In genomic region chr12:30482650-30483049, GRCh38 we compare ENCODE assay signal across 27 cellular contexts.
"Had no signal": no experiment of that assay in that cellular context is flagged by ENCODE, and none has a peak within 500 bp of the region (broad histone marks: within the 10 kb centered on the region; RNA-seq: fewer than 3 reads in every experiment).

No MANE protein-coding gene starts in this region.

- ATAC-seq: stimulated activated effector memory CD8-positive, alpha-beta T cell treated with anti-CD3 and anti-CD28 coated beads, Interleukin-12 subunit alpha, Interleukin-12 subunit beta, amount 100 ng/mL, for 72 hours; stimulated activated memory B cell treated with anti-CD40 and anti-IgM and Interleukin-4, amounts not matched to agents 10 μg/mL and 1 μg/mL and 100 μg/mL, for 72 hours; stimulated activated naive B cell treated with anti-CD40 and anti-IgM and Interleukin-4, amounts not matched to agents 10 μg/mL and 1 μg/mL and 100 μg/mL, for 72 hours; stimulated activated naive CD8-positive, alpha-beta T cell treated with anti-CD3 and anti-CD28 coated beads, Interleukin-15, amount 100 ng/mL, for 72 hours; stimulated activated naive CD8-positive, alpha-beta T cell treated with anti-CD3 and anti-CD28 coated beads, Interleukin-15, Interleukin-2, amounts not matched to agents 100 U/mL and 50 U/mL, for 24 hours; upper lobe of right lung had no signal

- H3K9me3 ChIP-seq: stomach, suprapubic skin, testis, thoracic aorta, thyroid gland, tibial artery, tibial nerve, transverse colon, upper lobe of left lung, upper lobe of right lung, uterus, vagina had no signal

- H3K4me1 ChIP-seq: stomach, suprapubic skin, testis, thyroid gland, tibial artery, tibial nerve, transverse colon, upper lobe of left lung, upper lobe of right lung, uterus, vagina had no signal

- H3K27me3 ChIP-seq: stomach, testis, thyroid gland, tibial artery, tibial nerve, transverse colon, upper lobe of left lung, upper lobe of right lung, uterus, vagina had no signal

- FAIRE-seq: urothelium cell line had no signal

- H3K36me3 ChIP-seq: stomach, suprapubic skin, thoracic aorta, thyroid gland, tibial artery, tibial nerve, transverse colon, upper lobe of left lung, upper lobe of right lung, uterus, vagina had no signal

- H3K4me3 ChIP-seq: stomach, suprapubic skin, testis, thoracic aorta, thyroid gland, tibial artery, tibial nerve, transverse colon, upper lobe of left lung, upper lobe of right lung, uterus, vagina had no signal

- H3K27ac ChIP-seq: stomach, suprapubic skin, testis, thoracic aorta, thyroid gland, tibial artery, tibial nerve, transverse colon, upper lobe of left lung, upper lobe of right lung, uterus, vagina had no signal

- DNase-seq: stimulated activated CD4-positive, alpha-beta T cell treated with anti-CD3 and anti-CD28 coated beads, Interleukin-2, amount 100 ng/mL, for 48 hours; stimulated activated CD4-positive, alpha-beta T cell treated with anti-CD3 and anti-CD28 coated beads, Interleukin-4, amount 100 ng/mL, for 1 hour; stimulated activated CD4-positive, alpha-beta T cell treated with anti-CD3 and anti-CD28 coated beads, Interleukin-4, amount 100 ng/mL, for 24 hours; stimulated activated CD4-positive, alpha-beta T cell treated with anti-CD3 and anti-CD28 coated beads, Interleukin-4, amount 100 ng/mL, for 4 hours; stimulated activated CD8-positive, alpha-beta memory T cell treated with anti-CD3 and anti-CD28 coated beads, Interleukin-4, amount 100 ng/mL, for 48 hours; stimulated activated naive B cell treated with anti-CD40 and anti-IgM and Interleukin-4, amounts not matched to agents 10 μg/mL and 1 μg/mL and 100 μg/mL, for 72 hours; stimulated activated naive CD4-positive, alpha-beta T cell; stimulated activated naive CD4-positive, alpha-beta T cell treated with Interleukin-2 at 50 U/mL for 16 hours; stimulated activated naive CD8-positive, alpha-beta T cell treated with anti-CD3 and anti-CD28 coated beads, Interleukin-15, amount 100 ng/mL, for 72 hours; stimulated activated naive CD8-positive, alpha-beta T cell treated with anti-CD3 and anti-CD28 coated beads, Interleukin-15, Interleukin-2, amounts not matched to agents 100 U/mL and 50 U/mL, for 24 hours; stomach; substantia nigra; testis; thyroid gland; tibial artery; transverse colon; trophoblast cell; upper lobe of left lung; upper lobe of right lung; uterus had no signal
